ENCODE assay signal across 8 cellular contexts in the genomic region with DNA sequence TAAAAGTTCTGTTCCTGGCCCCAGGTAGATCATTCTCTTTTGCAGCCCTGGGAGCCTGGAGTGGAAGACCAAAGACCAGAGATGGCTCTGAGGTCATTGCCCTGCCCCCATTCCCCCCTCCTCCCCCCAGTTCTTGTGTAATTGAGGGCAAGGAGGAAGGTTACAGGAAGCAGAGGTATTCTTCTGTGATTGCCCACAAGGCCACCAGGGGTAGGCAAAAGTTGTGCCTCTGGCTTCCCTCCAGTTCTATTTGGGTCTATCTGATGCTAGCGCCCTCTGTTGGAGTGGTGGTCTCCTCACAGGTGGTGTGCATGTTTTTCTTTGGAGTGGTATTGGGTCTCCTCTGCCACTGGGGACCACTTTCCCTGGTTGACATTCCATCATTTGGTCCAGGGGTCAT.
DNase-seq lines count a peak whose midpoint lies in the region; ATAC-seq and TF ChIP-seq lines count a peak whose summit lies in the region.

No MANE protein-coding gene starts in this region.

- CTCF ChIA-PET in AG04449 (lab: Yijun Ruan, JAX) = interaction anchor here (0.8 to 26.9 kb wide), 8 partner anchors 9 to 544 kb away, joined by 3 to 1069 read pairs (median 8); no protein-coding TSS in a partner anchor

- no peak for DNase-seq in AG04449 (ENCODE audit: low read depth, low spot score)
- DNase-seq in HK-2 (ENCODE audit: unreplicated experiment) = peak; percentile 10
- DNase-seq in activated CD4-positive, alpha-beta T cell treated with anti-CD3 and anti-CD28 coated beads, Interleukin-2, amount 50 U/mL, for 48 hours = peak; percentile 32 to 50
- peak; percentile 64 for DNase-seq in iPS DF 4.7 (ENCODE audit: extremely low read depth, low spot score)
- no peak for DNase-seq in NCI-H226
- DNase-seq in COR-L47 (lab: John Stamatoyannopoulos, UW) = no peak
- no peak for DNase-seq in T1000 (lab: John Stamatoyannopoulos, UW)

- POLR2A ChIA-PET in AG04449 (lab: Yijun Ruan, JAX) = no interaction called here

- ATAC-seq in HG03571 (IDR thresholded peaks at IDR 0.05; ENCODE audit: unreplicated experiment) = no peak

- no peak overlapping the region for H3K4me3 ChIP-seq in AG04449 (ENCODE audit: low read depth, low read length)

- peak; percentile 4 for TF ChIP-seq CTCF in AG04449 (IDR thresholded peaks at IDR 0.05; ENCODE audit: insufficient read depth, low read length, missing control alignments)

Comparison
In these comparisons a context has a peak if more than half of its experiments do, and no peak if none do; other contexts are left out.
1. DNase-seq: peak in HK-2 (single experiment), activated CD4-positive, alpha-beta T cell treated with anti-CD3 and anti-CD28 coated beads, Interleukin-2, amount 50 U/mL, for 48 hours (2 of 2) and iPS DF 4.7 (single experiment); none in AG04449 (single experiment), NCI-H226 (single experiment), COR-L47 (single experiment) and T1000 (single experiment).